Comparison of ENCODE assay signal across 16 cellular contexts in genomic region chr12:44544018-44544417, GRCh38.
"Had no signal": no experiment of that assay in that cellular context is flagged by ENCODE, and none has a peak within 500 bp of the region (broad histone marks: within the 10 kb centered on the region; RNA-seq: fewer than 3 reads in every experiment).

No MANE protein-coding gene starts in this region.

- H3K27me3 ChIP-seq: ascending aorta, neutrophil, tibial nerve, vagina had no signal

- ATAC-seq: activated CD4-positive, CD25-positive, alpha-beta regulatory T cell treated with anti-CD3 and anti-CD28 coated beads, Interleukin-2, amount 50 U/mL, for 24 hours; naive thymus-derived CD8-positive, alpha-beta T cell had no signal

- H3K9me3 Mint-ChIP-seq: naive thymus-derived CD8-positive, alpha-beta T cell had no signal

- DNase-seq: activated CD4-positive, alpha-beta T cell treated with anti-CD3 and anti-CD28 coated beads, Interleukin-2, amount 50 U/mL, for 1 hour; activated CD8-positive, alpha-beta memory T cell treated with anti-CD3 and anti-CD28 coated beads for 24 hours; foreskin melanocyte; head of caudate nucleus; kidney glomerular epithelial cell; mesenchymal stem cell; naive thymus-derived CD8-positive, alpha-beta T cell; posterior cingulate gyrus; stimulated activated CD4-positive, alpha-beta T cell treated with anti-CD3 and anti-CD28 coated beads, Interleukin-2, amount 100 ng/mL, for 48 hours; stimulated activated naive CD4-positive, alpha-beta T cell had no signal

- H3K27me3 Mint-ChIP-seq: naive thymus-derived CD8-positive, alpha-beta T cell had no signal

- H3K4me1 ChIP-seq: ascending aorta, tibial nerve, vagina had no signal

- H3K9me3 ChIP-seq: ascending aorta, neutrophil, tibial nerve, vagina had no signal

- H3K4me3 ChIP-seq: ascending aorta, tibial nerve, vagina had no signal

- H3K27ac ChIP-seq: ascending aorta, epithelial cell of prostate, neutrophil, tibial nerve, vagina had no signal

- H3K36me3 ChIP-seq: ascending aorta, neutrophil, tibial nerve, vagina had no signal
